Comparison of ENCODE assay signal across 11 cellular contexts in genomic region chr11:46125284-46125683, GRCh38.
"Had no signal": no experiment of that assay in that cellular context is flagged by ENCODE, and none has a peak within 500 bp of the region (broad histone marks: within the 10 kb centered on the region; RNA-seq: fewer than 3 reads in every experiment).

No MANE protein-coding gene starts in this region.

- H3K27ac Mint-ChIP-seq: GM23338, H9, HFFc6 had no signal

- H3K4me3 ChIP-seq: GM23338 had no signal

- H3K9me3 Mint-ChIP-seq: GM23338, H9, HFFc6 had no signal

- H3K27ac ChIP-seq: HL-60, KMS-11 had no signal

- FAIRE-seq: H1, H54 had no signal

- H3K4me2 ChIP-seq: GM23338, KMS-11 had no signal

- H3K9ac ChIP-seq: KMS-11 had no signal

- H2AFZ ChIP-seq: GM23338 had no signal

- H3K4me3 Mint-ChIP-seq: GM23338, H9, HFFc6 had no signal

- ATAC-seq: GM23338 had no signal

- DNase-seq: H9, HCEC 1CT, HFFc6, IMR-90, Karpas-422, KBM-7 had no signal
